ENCODE assay signal across 17 cellular contexts in the genomic region with DNA sequence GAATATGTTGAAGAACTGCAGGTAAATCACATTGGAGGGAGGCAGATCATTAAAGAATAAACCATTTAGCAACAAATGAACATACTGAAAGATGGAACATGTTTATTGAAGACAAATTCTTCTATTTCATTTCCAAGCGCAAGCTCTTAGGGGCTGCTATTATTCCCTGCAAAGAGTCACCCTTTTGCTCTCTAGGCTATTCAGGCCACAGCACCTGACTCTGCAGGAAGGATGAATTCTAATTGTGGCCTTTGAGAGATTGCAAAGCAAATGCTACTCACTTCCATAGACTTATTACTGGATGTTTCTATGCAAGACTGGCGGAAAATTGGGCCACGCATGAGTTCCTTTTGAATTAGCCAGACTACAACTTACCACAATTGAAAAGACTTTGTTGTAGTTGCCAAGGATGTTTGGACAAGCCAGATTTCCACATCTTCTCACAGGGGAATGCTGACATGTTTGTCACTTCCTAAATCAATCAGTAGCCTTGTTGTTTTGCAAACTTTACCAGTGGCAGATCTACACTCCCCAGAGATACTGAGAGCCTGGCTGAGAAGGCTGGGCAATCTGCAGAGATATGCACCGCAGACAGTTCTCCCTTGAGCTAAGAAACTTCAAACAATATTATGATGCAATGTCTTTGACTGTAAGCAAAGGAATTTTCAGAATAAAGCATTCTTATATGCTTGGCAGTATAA.
A peak's percentile ranks its signal among the peaks of the same experiment; 100 is the strongest.
DNase-seq lines count a peak whose midpoint lies in the region; ATAC-seq, FAIRE-seq and TF ChIP-seq lines count a peak whose summit lies in the region.
"Had no signal": no experiment of that assay in that cellular context is flagged by ENCODE, and none has a peak within 500 bp of the region (broad histone marks: within the 10 kb centered on the region; RNA-seq: fewer than 3 reads in every experiment).

No MANE protein-coding gene starts in this region.

- no TSS peak for BruUV-seq in OCI-LY7 (replicated peaks; lab: Mats Ljungman, UMichigan)

- H3K4me2 ChIP-seq in OCI-LY7 (ENCODE audit: low read length) = no peak overlapping the region

- no peaks in the 10 kb centered on the region for H3K9me2 ChIP-seq in OCI-LY7 (ENCODE audit: insufficient read depth, low read length)

- H3K27me3 ChIP-seq in endodermal cell (ENCODE audit: control insufficient read depth, insufficient read depth, low read length, poor library complexity, severe bottlenecking) = no peaks in the 10 kb centered on the region
- H3K27me3 ChIP-seq: colonic mucosa had no signal

- H3K36me3 ChIP-seq in endodermal cell (ENCODE audit: control insufficient read depth, insufficient read depth, low read length) (no peaks in the 10 kb centered on the region), OCI-LY7 (ENCODE audit: insufficient read depth, low read length) (no peaks in the 10 kb centered on the region)
- H3K36me3 ChIP-seq: colonic mucosa had no signal

- H3K9me3 ChIP-seq in endodermal cell (ENCODE audit: control insufficient read depth, low read length) = no peaks in the 10 kb centered on the region
- no peaks in the 10 kb centered on the region for H3K9me3 ChIP-seq in OCI-LY7 (ENCODE audit: low read length)
- H3K9me3 ChIP-seq: colonic mucosa had no signal

- DNase-seq in D721Med (ENCODE audit: insufficient read length, low spot score) = no peak
- DNase-seq in NCI-H2107 (lab: John Stamatoyannopoulos, UW) = peak; percentile 5
- DNase-seq in endodermal cell = peak; percentile 57
- DNase-seq in myocyte (ENCODE audit: low read depth) = peak; percentile 18
- DNase-seq in activated T-cell treated with anti-CD3 and anti-CD28 coated beads, Interleukin-2, amount 50 U/mL, for 72 hours = no peak
- DNase-seq in OCI-LY7 (ENCODE audit: low spot score) = no peak
- no peak for DNase-seq in hepatic stellate cell (ENCODE audit: low spot score)
- DNase-seq: activated CD4-positive, alpha-beta memory T cell treated with anti-CD3 and anti-CD28 coated beads for 36 hours; activated naive CD4-positive, alpha-beta T cell treated with anti-CD3 and anti-CD28 coated beads for 36 hours; CD8-positive, alpha-beta T cell; colonic mucosa; left ventricle myocardium superior; NCI-H2029 treated with DMSO at 0.1 percent for 48 hours; PC-3 had no signal

- 80 to 100% methylated on average over 1 to 4 of the region's 4 CpGs for WGBS in endodermal cell (ENCODE audit: insufficient coverage in 1 of 2, insufficient read length in 1 of 2), 2 experiments

- H3K79me2 ChIP-seq in OCI-LY7 (ENCODE audit: insufficient read depth, low read depth, low read length) = no peaks in the 10 kb centered on the region

- POLR2A ChIA-PET in OCI-LY7 (lab: Charles Lee) = interaction anchor here (0.6 kb wide), 1 partner anchor 536 kb away, joined by 10 read pairs; no protein-coding TSS in a partner anchor

- TF ChIP-seq CTCF in D721Med (IDR thresholded peaks at IDR 0.05; ENCODE audit: insufficient read depth, missing control alignments) = no peak
- no peak for TF ChIP-seq CTCF in endodermal cell (conservative IDR thresholded peaks at IDR 0.05)
- TF ChIP-seq CTCF in OCI-LY7 (conservative IDR thresholded peaks at IDR 0.05; ENCODE audit: low read length) = no peak

- H3K27ac ChIP-seq in endodermal cell (ENCODE audit: low read depth, low read length) (peak overlapping the region; percentile 66), OCI-LY7 (ENCODE audit: low read depth, low read length, poor library complexity, severe bottlenecking) (no peak overlapping the region)
- H3K27ac ChIP-seq: colonic mucosa had no signal

- peak; percentile 35 for FAIRE-seq in D721Med (lab: Jason Lieb, UNC)

- H2AFZ ChIP-seq in OCI-LY7 (ENCODE audit: low read length) = no peak overlapping the region

- ATAC-seq in activated T-cell treated with anti-CD3 and anti-CD28 coated beads, Interleukin-2, amount 50 U/mL, for 72 hours (replicated peaks in 1 of 2) = no peak
- ATAC-seq in stimulated activated memory B cell treated with anti-CD40 and anti-IgM and Interleukin-4, amounts not matched to agents 10 μg/mL and 1 μg/mL and 100 μg/mL, for 72 hours = no peak
- ATAC-seq: CD8-positive, alpha-beta T cell; HCT116; left ventricle myocardium superior; PC-3; stimulated activated effector memory CD8-positive, alpha-beta T cell treated with anti-CD3 and anti-CD28 coated beads, Interleukin-12 subunit alpha, Interleukin-12 subunit beta, amount 100 ng/mL, for 72 hours had no signal

- H3K9ac ChIP-seq in endodermal cell (ENCODE audit: extremely low read depth, low read length, poor library complexity, severe bottlenecking) = no peak overlapping the region

- H3K9me3 Mint-ChIP-seq in endodermal cell = no peaks in the 10 kb centered on the region
- peaks cover 2 to 7% of the 10 kb centered on the region in 2 donors for H3K9me3 Mint-ChIP-seq in activated T-cell treated with anti-CD3 and anti-CD28 coated beads, Interleukin-2, amount 50 U/mL, for 72 hours
- H3K9me3 Mint-ChIP-seq in stimulated activated memory B cell treated with anti-CD40 and anti-IgM and Interleukin-4, amounts not matched to agents 10 μg/mL and 1 μg/mL and 100 μg/mL, for 72 hours = no peaks in the 10 kb centered on the region

- no peaks in the 10 kb centered on the region for H3K27me3 Mint-ChIP-seq in endodermal cell (ENCODE audit: insufficient read depth)
- H3K27me3 Mint-ChIP-seq in activated T-cell treated with anti-CD3 and anti-CD28 coated beads, Interleukin-2, amount 50 U/mL, for 72 hours (ENCODE audit: low read depth) = no peaks in the 10 kb centered on the region
- no peaks in the 10 kb centered on the region for H3K27me3 Mint-ChIP-seq in stimulated activated memory B cell treated with anti-CD40 and anti-IgM and Interleukin-4, amounts not matched to agents 10 μg/mL and 1 μg/mL and 100 μg/mL, for 72 hours
- H3K27me3 Mint-ChIP-seq: activated CD4-positive, alpha-beta memory T cell treated with anti-CD3 and anti-CD28 coated beads for 36 hours had no signal

- H4K20me1 ChIP-seq in OCI-LY7 (ENCODE audit: insufficient read depth, low read length) = no peaks in the 10 kb centered on the region

- H3K4me3 Mint-ChIP-seq in endodermal cell = no peak overlapping the region
- H3K4me3 Mint-ChIP-seq in activated T-cell treated with anti-CD3 and anti-CD28 coated beads, Interleukin-2, amount 50 U/mL, for 72 hours = no peak overlapping the region
- H3K4me3 Mint-ChIP-seq in stimulated activated memory B cell treated with anti-CD40 and anti-IgM and Interleukin-4, amounts not matched to agents 10 μg/mL and 1 μg/mL and 100 μg/mL, for 72 hours = no peak overlapping the region
- H3K4me3 Mint-ChIP-seq: activated CD4-positive, alpha-beta memory T cell treated with anti-CD3 and anti-CD28 coated beads for 36 hours; activated naive CD4-positive, alpha-beta T cell treated with anti-CD3 and anti-CD28 coated beads for 36 hours; CD8-positive, alpha-beta T cell; stimulated activated effector memory CD8-positive, alpha-beta T cell treated with anti-CD3 and anti-CD28 coated beads, Interleukin-12 subunit alpha, Interleukin-12 subunit beta, amount 100 ng/mL, for 72 hours had no signal

- intact Hi-C loops in OCI-LY7 (cut with micrococcal nuclease; ENCODE audit: unreplicated experiment) = no loop called here

- peaks cover 14% of the 10 kb centered on the region for H3K4me1 Mint-ChIP-seq in endodermal cell
- no peaks in the 10 kb centered on the region for H3K4me1 Mint-ChIP-seq in activated T-cell treated with anti-CD3 and anti-CD28 coated beads, Interleukin-2, amount 50 U/mL, for 72 hours (ENCODE audit: low read depth)
- no peaks in the 10 kb centered on the region for H3K4me1 Mint-ChIP-seq in stimulated activated memory B cell treated with anti-CD40 and anti-IgM and Interleukin-4, amounts not matched to agents 10 μg/mL and 1 μg/mL and 100 μg/mL, for 72 hours
- H3K4me1 Mint-ChIP-seq: stimulated activated effector memory CD8-positive, alpha-beta T cell treated with anti-CD3 and anti-CD28 coated beads, Interleukin-12 subunit alpha, Interleukin-12 subunit beta, amount 100 ng/mL, for 72 hours had no signal

- H3K36me3 Mint-ChIP-seq in endodermal cell (ENCODE audit: low read depth) = no peaks in the 10 kb centered on the region
- H3K36me3 Mint-ChIP-seq in activated T-cell treated with anti-CD3 and anti-CD28 coated beads, Interleukin-2, amount 50 U/mL, for 72 hours (ENCODE audit: insufficient read depth in 2 of 2) = no peaks in the 10 kb centered on the region
- H3K36me3 Mint-ChIP-seq in stimulated activated memory B cell treated with anti-CD40 and anti-IgM and Interleukin-4, amounts not matched to agents 10 μg/mL and 1 μg/mL and 100 μg/mL, for 72 hours = no peaks in the 10 kb centered on the region
- H3K36me3 Mint-ChIP-seq: activated CD4-positive, alpha-beta memory T cell treated with anti-CD3 and anti-CD28 coated beads for 36 hours; CD8-positive, alpha-beta T cell; stimulated activated effector memory CD8-positive, alpha-beta T cell treated with anti-CD3 and anti-CD28 coated beads, Interleukin-12 subunit alpha, Interleukin-12 subunit beta, amount 100 ng/mL, for 72 hours had no signal

- H3K4me1 ChIP-seq in endodermal cell (ENCODE audit: control insufficient read depth, insufficient read depth, low read length) (peaks cover 5% of the 10 kb centered on the region), OCI-LY7 (ENCODE audit: insufficient read depth, low read length, poor library complexity, severe bottlenecking) (no peaks in the 10 kb centered on the region)
- H3K4me1 ChIP-seq: colonic mucosa had no signal

- CTCF ChIA-PET in OCI-LY7 (lab: Charles Lee; ENCODE audit: unreplicated experiment) = no interaction called here

- H3K4me3 ChIP-seq in endodermal cell (ENCODE audit: low read length) (no peak overlapping the region), OCI-LY7 (ENCODE audit: low read depth, low read length, poor library complexity, severe bottlenecking) (no peak overlapping the region)
- H3K4me3 ChIP-seq: colonic mucosa had no signal

- H3K27ac Mint-ChIP-seq in endodermal cell = no peak overlapping the region
- H3K27ac Mint-ChIP-seq in activated T-cell treated with anti-CD3 and anti-CD28 coated beads, Interleukin-2, amount 50 U/mL, for 72 hours = no peak overlapping the region
- no peak overlapping the region for H3K27ac Mint-ChIP-seq in stimulated activated memory B cell treated with anti-CD40 and anti-IgM and Interleukin-4, amounts not matched to agents 10 μg/mL and 1 μg/mL and 100 μg/mL, for 72 hours
- H3K27ac Mint-ChIP-seq: activated CD4-positive, alpha-beta memory T cell treated with anti-CD3 and anti-CD28 coated beads for 36 hours; activated naive CD4-positive, alpha-beta T cell treated with anti-CD3 and anti-CD28 coated beads for 36 hours; CD8-positive, alpha-beta T cell; stimulated activated effector memory CD8-positive, alpha-beta T cell treated with anti-CD3 and anti-CD28 coated beads, Interleukin-12 subunit alpha, Interleukin-12 subunit beta, amount 100 ng/mL, for 72 hours had no signal

Comparison
In these comparisons a context has a peak if more than half of its experiments do, and no peak if none do; other contexts are left out.
1. DNase-seq: peak in NCI-H2107 (single experiment), endodermal cell (single experiment) and myocyte (single experiment); none in D721Med (single experiment), activated T-cell treated with anti-CD3 and anti-CD28 coated beads, Interleukin-2, amount 50 U/mL, for 72 hours (0 of 2), OCI-LY7 (single experiment) and hepatic stellate cell (single experiment).